ENCODE assay signal across 37 cellular contexts in genomic region chr1:24361811-24362210, GRCh38. TPM values are rescaled to one million over a fixed set of nuclear protein-coding genes. Genes with fewer than 3 reads are reported as not detected.
"Had no signal": no experiment of that assay in that cellular context is flagged by ENCODE, and none has a peak within 500 bp of the region (broad histone marks: within the 10 kb centered on the region; RNA-seq: fewer than 3 reads in every experiment).

No MANE protein-coding gene starts in this region.

- H3K27ac ChIP-seq: adrenal gland, body of pancreas, brain microvascular endothelial cell, breast epithelium, VCaP had no signal

- H3K9me3 Mint-ChIP-seq: activated B cell treated with CpG ODN at 0.5 μM for 24 hours; activated CD4-positive, alpha-beta memory T cell treated with anti-CD3 and anti-CD28 coated beads for 36 hours; activated CD4-positive, alpha-beta T cell treated with anti-CD3 and anti-CD28 coated beads, Interleukin-2, amount 10 ng/mL, durations not matched to agents 24 days and 14 days; activated CD8-positive, alpha-beta T cell treated with anti-CD3 and anti-CD28 coated beads for 36 hours; activated naive CD4-positive, alpha-beta T cell treated with anti-CD3 and anti-CD28 coated beads for 36 hours; activated naive CD4-positive, alpha-beta T cell treated with anti-CD3 and anti-CD28 coated beads, Interleukin-2, amount 50 U/mL, for 72 hours; activated naive CD8-positive, alpha-beta T cell treated with anti-CD3 and anti-CD28 coated beads for 36 hours; activated T-cell treated with anti-CD3 and anti-CD28 coated beads, Interleukin-2, amount 50 U/mL, for 4 hours; activated T-cell treated with anti-CD3 and anti-CD28 coated beads, Interleukin-2, amount 50 U/mL, for 72 hours; activated T-helper 1 cell treated with anti-CD3 and anti-CD28 coated beads, Interleukin-12 subunit alpha, Interleukin-12 subunit beta, Interleukin-2, Interleukin-4 antibody, amounts not matched to agents 30 ng/mL and 10 ng/mL and 1 ng/mL, durations not matched to agents 14 hours and 24 hours and 36 hours; activated T-helper 17 cell treated with anti-CD3 and anti-CD28 coated beads, Interleukin-2, amount 50 U/mL, for 72 hours; T-helper 1 cell treated with Interleukin-12 subunit alpha and Interleukin-12 subunit beta and Interleukin-4 antibody, amounts not matched to agents 30 μg/mL and 1 μg/mL, for 36 hours; T-helper 2 cell treated with Interferon-gamma antibody and Interleukin-4, amounts not matched to agents 5 μg/mL and 100 μg/mL, for 36 hours had no signal

- H3K4me3 ChIP-seq: adrenal gland, body of pancreas, breast epithelium had no signal

- H3K27ac Mint-ChIP-seq: activated B cell treated with CpG ODN at 0.5 μM for 24 hours; activated CD4-positive, alpha-beta memory T cell treated with anti-CD3 and anti-CD28 coated beads for 36 hours; activated CD4-positive, alpha-beta T cell treated with anti-CD3 and anti-CD28 coated beads, Interleukin-2, amount 10 ng/mL, durations not matched to agents 24 days and 14 days; activated CD8-positive, alpha-beta T cell treated with anti-CD3 and anti-CD28 coated beads for 36 hours; activated naive CD4-positive, alpha-beta T cell treated with anti-CD3 and anti-CD28 coated beads for 36 hours; activated naive CD4-positive, alpha-beta T cell treated with anti-CD3 and anti-CD28 coated beads, Interleukin-2, amount 50 U/mL, for 72 hours; activated naive CD8-positive, alpha-beta T cell treated with anti-CD3 and anti-CD28 coated beads for 36 hours; activated T-cell treated with anti-CD3 and anti-CD28 coated beads, Interleukin-2, amount 50 U/mL, for 72 hours; activated T-helper 1 cell treated with anti-CD3 and anti-CD28 coated beads, Interleukin-12 subunit alpha, Interleukin-12 subunit beta, Interleukin-2, Interleukin-4 antibody, amounts not matched to agents 30 ng/mL and 10 ng/mL and 1 ng/mL, durations not matched to agents 14 hours and 24 hours and 36 hours; activated T-helper 17 cell treated with anti-CD3 and anti-CD28 coated beads, Interleukin-2, amount 50 U/mL, for 72 hours; T-helper 1 cell treated with Interleukin-12 subunit alpha and Interleukin-12 subunit beta and Interleukin-4 antibody, amounts not matched to agents 30 μg/mL and 1 μg/mL, for 36 hours; T-helper 2 cell treated with Interferon-gamma antibody and Interleukin-4, amounts not matched to agents 5 μg/mL and 100 μg/mL, for 36 hours had no signal

- ATAC-seq: activated CD8-positive, alpha-beta T cell treated with anti-CD3 and anti-CD28 coated beads for 36 hours; activated naive CD4-positive, alpha-beta T cell treated with anti-CD3 and anti-CD28 coated beads, Interleukin-2, amount 50 U/mL, for 72 hours; activated T-cell treated with anti-CD3 and anti-CD28 coated beads, Interleukin-2, amount 50 U/mL, for 4 hours; activated T-cell treated with anti-CD3 and anti-CD28 coated beads, Interleukin-2, amount 50 U/mL, for 72 hours; activated T-helper 17 cell treated with anti-CD3 and anti-CD28 coated beads, Interleukin-2, amount 50 U/mL, for 72 hours; body of pancreas had no signal

- DNase-seq: activated B cell treated with CpG ODN at 0.5 μM for 24 hours; activated CD4-positive, alpha-beta memory T cell treated with anti-CD3 and anti-CD28 coated beads for 36 hours; activated CD4-positive, alpha-beta T cell treated with anti-CD3 and anti-CD28 coated beads for 4 hours; activated CD4-positive, alpha-beta T cell treated with anti-CD3 and anti-CD28 coated beads, Interleukin-2, amount 10 ng/mL, durations not matched to agents 24 days and 14 days; activated CD4-positive, alpha-beta T cell treated with anti-CD3 and anti-CD28 coated beads, Interleukin-2, amount 50 U/mL, for 1 hour; activated CD4-positive, alpha-beta T cell treated with anti-CD3 and anti-CD28 coated beads, Interleukin-2, amount 50 U/mL, for 4 hours; activated CD4-positive, CD25-positive, alpha-beta regulatory T cell treated with anti-CD3 and anti-CD28 coated beads, Interleukin-2, amount 50 U/mL, for 72 hours; activated CD8-positive, alpha-beta memory T cell treated with anti-CD3 and anti-CD28 coated beads, Interleukin-2, amount 50 U/mL, for 4 hours; activated CD8-positive, alpha-beta T cell treated with anti-CD3 and anti-CD28 coated beads for 36 hours; activated effector memory CD4-positive, alpha-beta T cell treated with anti-CD3 and anti-CD28 coated beads, Interleukin-2, amount 50 U/mL, for 16 hours; activated gamma-delta T cell treated with Interleukin-2 at 50 U/mL for 16 hours; activated naive CD4-positive, alpha-beta T cell; activated naive CD4-positive, alpha-beta T cell treated with anti-CD3 and anti-CD28 coated beads for 36 hours; activated naive CD4-positive, alpha-beta T cell treated with anti-CD3 and anti-CD28 coated beads, Interleukin-2, amount 50 U/mL, for 16 hours; activated naive CD8-positive, alpha-beta T cell treated with anti-CD3 and anti-CD28 coated beads for 36 hours; activated T-cell treated with anti-CD3 and anti-CD28 coated beads for 4 hours; activated T-cell treated with anti-CD3 and anti-CD28 coated beads, Interleukin-2, amount 50 U/mL, for 1 hour; activated T-cell treated with anti-CD3 and anti-CD28 coated beads, Interleukin-2, amount 50 U/mL, for 4 hours; activated T-cell treated with anti-CD3 and anti-CD28 coated beads, Interleukin-2, amount 50 U/mL, for 72 hours; adrenal gland; amniotic stem cell; aorta; body of pancreas; brain microvascular endothelial cell; central memory CD4-positive, alpha-beta T cell; T-helper 1 cell; T-helper 2 cell; T-helper 9 cell had no signal

- H3K36me3 ChIP-seq: adrenal gland, brain microvascular endothelial cell, breast epithelium had no signal

- H3K27me3 ChIP-seq: adrenal gland, body of pancreas, brain microvascular endothelial cell, breast epithelium had no signal

- H3K4me1 ChIP-seq: body of pancreas, breast epithelium had no signal

- H3K27me3 Mint-ChIP-seq: activated B cell treated with CpG ODN at 0.5 μM for 24 hours; activated CD4-positive, alpha-beta memory T cell treated with anti-CD3 and anti-CD28 coated beads for 36 hours; activated CD8-positive, alpha-beta T cell treated with anti-CD3 and anti-CD28 coated beads for 36 hours; activated naive CD8-positive, alpha-beta T cell treated with anti-CD3 and anti-CD28 coated beads for 36 hours; activated T-helper 17 cell treated with anti-CD3 and anti-CD28 coated beads, Interleukin-2, amount 50 U/mL, for 72 hours had no signal

- H3K9me3 ChIP-seq: adrenal gland, body of pancreas, breast epithelium had no signal

- H3K4me3 Mint-ChIP-seq: activated B cell treated with CpG ODN at 0.5 μM for 24 hours; activated CD4-positive, alpha-beta memory T cell treated with anti-CD3 and anti-CD28 coated beads for 36 hours; activated CD4-positive, alpha-beta T cell treated with anti-CD3 and anti-CD28 coated beads, Interleukin-2, amount 10 ng/mL, durations not matched to agents 24 days and 14 days; activated CD8-positive, alpha-beta T cell treated with anti-CD3 and anti-CD28 coated beads for 36 hours; activated naive CD4-positive, alpha-beta T cell treated with anti-CD3 and anti-CD28 coated beads for 36 hours; activated naive CD8-positive, alpha-beta T cell treated with anti-CD3 and anti-CD28 coated beads for 36 hours; activated T-cell treated with anti-CD3 and anti-CD28 coated beads, Interleukin-2, amount 50 U/mL, for 4 hours; activated T-cell treated with anti-CD3 and anti-CD28 coated beads, Interleukin-2, amount 50 U/mL, for 72 hours; activated T-helper 1 cell treated with anti-CD3 and anti-CD28 coated beads, Interleukin-12 subunit alpha, Interleukin-12 subunit beta, Interleukin-2, Interleukin-4 antibody, amounts not matched to agents 30 ng/mL and 10 ng/mL and 1 ng/mL, durations not matched to agents 14 hours and 24 hours and 36 hours; activated T-helper 17 cell treated with anti-CD3 and anti-CD28 coated beads, Interleukin-2, amount 50 U/mL, for 72 hours; T-helper 1 cell treated with Interleukin-12 subunit alpha and Interleukin-12 subunit beta and Interleukin-4 antibody, amounts not matched to agents 30 μg/mL and 1 μg/mL, for 36 hours; T-helper 2 cell treated with Interferon-gamma antibody and Interleukin-4, amounts not matched to agents 5 μg/mL and 100 μg/mL, for 36 hours had no signal

RNA-seq across cellular contexts. Expression of gene GRHL3, which starts 42.7 kb away (rescaled TPM):
- total RNA-seq: activated CD4-positive, alpha-beta memory T cell treated with anti-CD3 and anti-CD28 coated beads for 36 hours; activated CD4-positive, alpha-beta T cell treated with anti-CD3 and anti-CD28 coated beads, Interleukin-2, amount 10 ng/mL, durations not matched to agents 24 days and 14 days; activated CD8-positive, alpha-beta memory T cell treated with anti-CD3 and anti-CD28 coated beads for 36 hours; activated CD8-positive, alpha-beta T cell treated with anti-CD3 and anti-CD28 coated beads for 36 hours; activated naive CD4-positive, alpha-beta T cell treated with anti-CD3 and anti-CD28 coated beads, Interleukin-2, amount 50 U/mL, for 72 hours; activated naive CD8-positive, alpha-beta T cell treated with anti-CD3 and anti-CD28 coated beads for 36 hours; activated T-cell treated with anti-CD3 and anti-CD28 coated beads, Interleukin-2, amount 50 U/mL, for 4 hours; activated T-helper 1 cell treated with anti-CD3 and anti-CD28 coated beads, Interleukin-12 subunit alpha, Interleukin-12 subunit beta, Interleukin-2, Interleukin-4 antibody, amounts not matched to agents 30 ng/mL and 10 ng/mL and 1 ng/mL, durations not matched to agents 14 hours and 24 hours and 36 hours; activated T-helper 17 cell treated with anti-CD3 and anti-CD28 coated beads, Interleukin-2, amount 50 U/mL, for 72 hours; aorta; body of pancreas; cardiac septum had no signal
